ENCODE assay signal across 21 cellular contexts in genomic region chr10:12262278-12262981, GRCh38.
DNase-seq lines count a peak whose midpoint lies in the region; ATAC-seq, FAIRE-seq and TF ChIP-seq lines count a peak whose summit lies in the region.
"Had no signal": no experiment of that assay in that cellular context is flagged by ENCODE, and none has a peak within 500 bp of the region (broad histone marks: within the 10 kb centered on the region; RNA-seq: fewer than 3 reads in every experiment).

No MANE protein-coding gene starts in this region.

- intact Hi-C loops in Right ventricle myocardium superior (cut with DNase I): loop anchor here (5.0 to 10.0 kb wide), 3 partner anchors 395 to 642 kb away; no protein-coding TSS in a partner anchor
- intact Hi-C loops in naive thymus-derived CD4-positive, alpha-beta T cell (cut with micrococcal nuclease): loop anchor here in 1 of 2 donors (5.0 to 10.0 kb wide), 3 partner anchors 85 to 832 kb away; partner anchors contain the start of gene CAMK1D

- no peaks in the 10 kb centered on the region for H3K27me3 Mint-ChIP-seq in T-helper 1 cell treated with Interleukin-12 subunit alpha and Interleukin-12 subunit beta and Interleukin-4 antibody, amounts not matched to agents 30 μg/mL and 1 μg/mL, for 36 hours (ENCODE audit: low read depth)
- no peaks in the 10 kb centered on the region for H3K27me3 Mint-ChIP-seq in memory B cell
- H3K27me3 Mint-ChIP-seq in naive thymus-derived CD4-positive, alpha-beta T cell: no peaks in the 10 kb centered on the region

- peaks cover 20% of the 10 kb centered on the region for H3K4me1 Mint-ChIP-seq in T-helper 1 cell treated with Interleukin-12 subunit alpha and Interleukin-12 subunit beta and Interleukin-4 antibody, amounts not matched to agents 30 μg/mL and 1 μg/mL, for 36 hours (ENCODE audit: low read depth)
- peaks cover 23% of the 10 kb centered on the region for H3K4me1 Mint-ChIP-seq in memory B cell
- peaks cover 0 to 24% (median 5%) of the 10 kb centered on the region in 7 donors for H3K4me1 Mint-ChIP-seq in naive thymus-derived CD4-positive, alpha-beta T cell

- peaks cover 6% of the 10 kb centered on the region for H3K36me3 Mint-ChIP-seq in T-helper 1 cell treated with Interleukin-12 subunit alpha and Interleukin-12 subunit beta and Interleukin-4 antibody, amounts not matched to agents 30 μg/mL and 1 μg/mL, for 36 hours (ENCODE audit: low read depth)
- peaks cover 4% of the 10 kb centered on the region for H3K36me3 Mint-ChIP-seq in memory B cell
- H3K36me3 Mint-ChIP-seq in naive thymus-derived CD4-positive, alpha-beta T cell: peaks cover 0 to 15% (median 0%) of the 10 kb centered on the region in 5 donors

- CTCF ChIA-PET in naive thymus-derived CD4-positive, alpha-beta T cell (lab: Charles Lee): interaction anchor here (0.6 to 6.4 kb wide), 11 partner anchors 48 to 461 kb away, joined by 3 to 73 read pairs (median 3); no protein-coding TSS in a partner anchor

- H3K4me3 ChIP-seq in naive thymus-derived CD4-positive, alpha-beta T cell (ENCODE audit: low read length): no peak overlapping the region
- H3K4me3 ChIP-seq: GM23338, heart right ventricle, psoas muscle, skin epidermis, suprapubic skin had no signal

- H3K27me3 ChIP-seq in naive thymus-derived CD4-positive, alpha-beta T cell (ENCODE audit: control insufficient read depth in 2 of 2, insufficient read depth in 2 of 2, low read length in 2 of 2): no peaks in the 10 kb centered on the region
- H3K27me3 ChIP-seq: heart right ventricle, suprapubic skin had no signal

- H3K9me3 Mint-ChIP-seq in T-helper 1 cell treated with Interleukin-12 subunit alpha and Interleukin-12 subunit beta and Interleukin-4 antibody, amounts not matched to agents 30 μg/mL and 1 μg/mL, for 36 hours: no peaks in the 10 kb centered on the region
- H3K9me3 Mint-ChIP-seq in memory B cell: no peaks in the 10 kb centered on the region
- no peaks in the 10 kb centered on the region for H3K9me3 Mint-ChIP-seq in naive thymus-derived CD4-positive, alpha-beta T cell
- H3K9me3 Mint-ChIP-seq: GM23338 had no signal

- TF ChIP-seq POLR2A in GM12891 (IDR thresholded peaks at IDR 0.05; ENCODE audit: low read depth, low read length): no peak

- ATAC-seq in memory B cell (ENCODE audit: low read depth) (no peak), Right ventricle myocardium superior (ENCODE audit: poor library complexity) (no peak)
- no peak for ATAC-seq in naive thymus-derived CD4-positive, alpha-beta T cell
- ATAC-seq: GM23338, heart right ventricle, psoas muscle, WTC11 had no signal

- H3K36me3 ChIP-seq in naive thymus-derived CD4-positive, alpha-beta T cell (ENCODE audit: control insufficient read depth in 2 of 3, insufficient read depth in 3 of 3, low read length in 3 of 3): no peaks in the 10 kb centered on the region
- H3K36me3 ChIP-seq: heart right ventricle, suprapubic skin had no signal

- POLR2A ChIA-PET in naive thymus-derived CD4-positive, alpha-beta T cell (lab: Charles Lee): interaction anchor here (0.6 kb wide), 1 partner anchor 564 kb away, joined by 3 read pairs; no protein-coding TSS in a partner anchor

- in situ Hi-C loops in Caki2 (cut with HindIII; ENCODE audit: low pct_unique_long_range_greater_than_20kb, low sequenced_read_pairs): loop anchor here (25.0 kb wide), 1 partner anchor 450 kb away; no protein-coding TSS in a partner anchor

- peak; percentile 66 for DNase-seq in Caki2 (ENCODE audit: low read depth)
- DNase-seq in GM12891 (ENCODE audit: insufficient read length, low spot score): no peak
- no peak for DNase-seq in memory B cell (ENCODE audit: low spot score in 2 of 2)
- no peak for DNase-seq in Right ventricle myocardium superior
- DNase-seq in naive thymus-derived CD4-positive, alpha-beta T cell: no peak
- DNase-seq in stimulated activated CD4-positive, alpha-beta T cell treated with anti-CD3 and anti-CD28 coated beads, Interleukin-4, amount 100 ng/mL, for 1 hour: no peak
- DNase-seq: activated naive CD4-positive, alpha-beta T cell treated with Interleukin-2 at 50 U/mL for 16 hours; GDM1; heart right ventricle; mesendoderm; MM.1S; NCI-H1694; NCI-H2227 treated with DMSO at 0.1 percent for 48 hours; psoas muscle; stimulated activated CD4-positive, alpha-beta T cell treated with anti-CD3 and anti-CD28 coated beads, Interleukin-4, amount 100 ng/mL, for 4 hours had no signal

- peak overlapping the region; percentile 24 for H3K27ac Mint-ChIP-seq in T-helper 1 cell treated with Interleukin-12 subunit alpha and Interleukin-12 subunit beta and Interleukin-4 antibody, amounts not matched to agents 30 μg/mL and 1 μg/mL, for 36 hours
- H3K27ac Mint-ChIP-seq in memory B cell: peak overlapping the region; percentile 65
- peak overlapping the region in 1 of 9 donors; percentile 49 for H3K27ac Mint-ChIP-seq in naive thymus-derived CD4-positive, alpha-beta T cell
- H3K27ac Mint-ChIP-seq: GM23338, WTC11 had no signal

- H3K4me1 ChIP-seq in naive thymus-derived CD4-positive, alpha-beta T cell (ENCODE audit: control insufficient read depth in 2 of 2, insufficient read depth in 2 of 2, low read length in 2 of 2): no peaks in the 10 kb centered on the region
- H3K4me1 ChIP-seq: psoas muscle had no signal

- FAIRE-seq in GM12891 (lab: Jason Lieb, UNC): peak; percentile 35
- FAIRE-seq: GM12892 had no signal

- H3K4me3 Mint-ChIP-seq in T-helper 1 cell treated with Interleukin-12 subunit alpha and Interleukin-12 subunit beta and Interleukin-4 antibody, amounts not matched to agents 30 μg/mL and 1 μg/mL, for 36 hours: no peak overlapping the region
- no peak overlapping the region for H3K4me3 Mint-ChIP-seq in memory B cell
- no peak overlapping the region for H3K4me3 Mint-ChIP-seq in naive thymus-derived CD4-positive, alpha-beta T cell
- H3K4me3 Mint-ChIP-seq: GM23338, WTC11 had no signal

- H3K27ac ChIP-seq in naive thymus-derived CD4-positive, alpha-beta T cell (ENCODE audit: low read depth, low read length): no peak overlapping the region
- H3K27ac ChIP-seq: psoas muscle, suprapubic skin had no signal

- no peaks in the 10 kb centered on the region for H3K9me3 ChIP-seq in naive thymus-derived CD4-positive, alpha-beta T cell (ENCODE audit: control insufficient read depth in 2 of 3, low read length in 3 of 3)
- H3K9me3 ChIP-seq: psoas muscle, suprapubic skin had no signal

TF ChIP-seq in GM12891, 5 proteins besides CTCF, POLR2A, EP300 and RAD21:
- TF ChIP-seq PAX5 (IDR thresholded peaks at IDR 0.05; ENCODE audit: insufficient read depth, low read length, severe bottlenecking) (no peak), SPI1 (IDR thresholded peaks at IDR 0.05; ENCODE audit: low read depth, low read length) (no peak), POLR2AphosphoS5 (IDR thresholded peaks at IDR 0.05; ENCODE audit: low read depth, low read length) (no peak), TAF1 (IDR thresholded peaks at IDR 0.05; ENCODE audit: low read depth, low read length) (no peak), POU2F2 (IDR thresholded peaks at IDR 0.05; ENCODE audit: low read depth, low read length) (no peak)
